In genomic region chr21:42512346-42513034, GRCh38 we compare ENCODE assay signal across 9 cellular contexts. TPM values are rescaled to one million over a fixed set of nuclear protein-coding genes. Genes with fewer than 3 reads are reported as not detected.
DNase-seq lines count a peak whose midpoint lies in the region; ATAC-seq and TF ChIP-seq lines count a peak whose summit lies in the region.
"Had no signal": no experiment of that assay in that cellular context is flagged by ENCODE, and none has a peak within 500 bp of the region (broad histone marks: within the 10 kb centered on the region; RNA-seq: fewer than 3 reads in every experiment).

No MANE protein-coding gene starts in this region.

- H3K9me3 ChIP-seq in BLaER1 treated with 17β-estradiol and CSF1 and Interleukin-3, amounts not matched to agents 10 nM and 100 nM (replicated peaks in 1 of 11): no peaks in the 10 kb centered on the region
- no peaks in the 10 kb centered on the region for H3K9me3 ChIP-seq in H9 (ENCODE audit: control insufficient read depth, low read depth, low read length)
- H3K9me3 ChIP-seq in tibial nerve: no peaks in the 10 kb centered on the region

- peak overlapping the region in 4 of 11 experiments; percentile 84 to 88 (median 86); a peak in 6 of 22 replicates for H3K9ac ChIP-seq in BLaER1 treated with 17β-estradiol and CSF1 and Interleukin-3, amounts not matched to agents 10 nM and 100 nM
- no peak overlapping the region for H3K9ac ChIP-seq in H9 (ENCODE audit: extremely low read depth, insufficient read length, low read length)

- H3K23me2 ChIP-seq in H9 (ENCODE audit: insufficient read length, low read depth, low read length, poor library complexity, severe bottlenecking): peaks cover 10% of the 10 kb centered on the region

- no peak overlapping the region for H3K56ac ChIP-seq in H9 (ENCODE audit: insufficient read length, low read depth, low read length)

- TF ChIP-seq CTCF in H9 (conservative IDR thresholded peaks at IDR 0.05): no peak
- TF ChIP-seq CTCF in tibial nerve (IDR thresholded peaks at IDR 0.05): no peak
- TF ChIP-seq CTCF in omental fat pad (IDR thresholded peaks at IDR 0.05): no peak

- TF ChIP-seq POLR2A in tibial nerve (IDR thresholded peaks at IDR 0.05): no peak

- no peak overlapping the region for H3T11ph ChIP-seq in H9 (ENCODE audit: low read length)

- H2BK5ac ChIP-seq in H9 (ENCODE audit: insufficient read length, low read length): no peak overlapping the region

- no peak overlapping the region for H3K14ac ChIP-seq in H9 (ENCODE audit: insufficient read depth, low read length)

- no peaks in the 10 kb centered on the region for H3K79me1 ChIP-seq in H9 (ENCODE audit: insufficient read depth, low read depth, low read length, poor library complexity, severe bottlenecking)

- H3K9me3 Mint-ChIP-seq in H9: no peaks in the 10 kb centered on the region; a peak in 1 of 5 replicates
- no peaks in the 10 kb centered on the region for H3K9me3 Mint-ChIP-seq in activated naive CD8-positive, alpha-beta T cell treated with anti-CD3 and anti-CD28 coated beads for 36 hours
- H3K9me3 Mint-ChIP-seq in natural killer cell treated with Interleukin-12 subunit alpha and Interleukin-12 subunit beta and Interleukin-15 and Interleukin-18, amount 100 ng/mL, for 72 hours: no peaks in the 10 kb centered on the region

- ATAC-seq in natural killer cell treated with Interleukin-12 subunit alpha and Interleukin-12 subunit beta and Interleukin-15 and Interleukin-18, amount 100 ng/mL, for 72 hours: no peak
- no peak for ATAC-seq in omental fat pad (ENCODE audit: low FRiP score)

- no peak overlapping the region for H2BK12ac ChIP-seq in H9 (ENCODE audit: insufficient read length, low read depth, low read length)

- peaks cover 0 to 9% (median 0%) of the 10 kb centered on the region in 3 experiments; a peak in 3 of 7 replicates for H3K36me3 Mint-ChIP-seq in H9 (ENCODE audit: insufficient read depth in 1 of 3, low read depth in 3 of 3)
- no peaks in the 10 kb centered on the region for H3K36me3 Mint-ChIP-seq in activated naive CD8-positive, alpha-beta T cell treated with anti-CD3 and anti-CD28 coated beads for 36 hours
- H3K36me3 Mint-ChIP-seq in natural killer cell treated with Interleukin-12 subunit alpha and Interleukin-12 subunit beta and Interleukin-15 and Interleukin-18, amount 100 ng/mL, for 72 hours: no peaks in the 10 kb centered on the region

- no peak overlapping the region for H2AK5ac ChIP-seq in H9 (ENCODE audit: insufficient read length, low read length)

- no peak overlapping the region for H3K18ac ChIP-seq in H9 (ENCODE audit: insufficient read length, low read depth, low read length)

- TF ChIP-seq EP300 in tibial nerve (IDR thresholded peaks at IDR 0.05): no peak

- DNase-seq in H9 (no peak), NCI-H524 (lab: John Stamatoyannopoulos, UW) (no peak), tibial nerve (ENCODE audit: low spot score in 2 of 2) (no peak), omental fat pad (ENCODE audit: low spot score) (no peak)
- no peak for DNase-seq in activated naive CD8-positive, alpha-beta T cell treated with anti-CD3 and anti-CD28 coated beads for 36 hours
- DNase-seq in natural killer cell treated with Interleukin-12 subunit alpha and Interleukin-12 subunit beta and Interleukin-15 and Interleukin-18, amount 100 ng/mL, for 72 hours (ENCODE audit: low spot score): no peak
- no peak for DNase-seq in stimulated activated CD4-positive, alpha-beta T cell treated with anti-CD3 and anti-CD28 coated beads, Interleukin-2, amount 100 ng/mL, for 24 hours
- DNase-seq: NCI-H226 had no signal

- no peak overlapping the region for H4K91ac ChIP-seq in H9 (ENCODE audit: insufficient read length, low read depth, low read length)

- H3K27ac ChIP-seq in BLaER1 treated with 17β-estradiol and CSF1 and Interleukin-3, amounts not matched to agents 10 nM and 100 nM: peak overlapping the region in 1 of 11 experiments; percentile 82; a peak in 1 of 22 replicates
- H3K27ac ChIP-seq in H9 (ENCODE audit: insufficient read length, low read depth, low read length) (no peak overlapping the region), tibial nerve (peak overlapping the region in 1 of 4 donors; percentile 75)

- H3K79me2 ChIP-seq in H9 (ENCODE audit: insufficient read depth, low read length): no peaks in the 10 kb centered on the region

- H4K8ac ChIP-seq in H9 (replicated peaks; ENCODE audit: insufficient read length, low read depth, low read length): no peak overlapping the region

- no peak overlapping the region for H4K5ac ChIP-seq in H9 (ENCODE audit: insufficient read length, low read depth, low read length)

- H2BK120ac ChIP-seq in H9 (ENCODE audit: low read depth, low read length, poor library complexity, severe bottlenecking): no peak overlapping the region

- H3K4ac ChIP-seq in H9 (ENCODE audit: low read depth, low read length): no peak overlapping the region

- H3K27ac Mint-ChIP-seq in H9: peak overlapping the region in 1 of 3 experiments; percentile 61; a peak in 2 of 7 replicates
- H3K27ac Mint-ChIP-seq in activated naive CD8-positive, alpha-beta T cell treated with anti-CD3 and anti-CD28 coated beads for 36 hours: no peak overlapping the region
- H3K27ac Mint-ChIP-seq in natural killer cell treated with Interleukin-12 subunit alpha and Interleukin-12 subunit beta and Interleukin-15 and Interleukin-18, amount 100 ng/mL, for 72 hours: peak overlapping the region; percentile 6 to 12

- no peak overlapping the region; a peak in 1 of 20 replicates for H3K4me3 ChIP-seq in BLaER1 treated with 17β-estradiol and CSF1 and Interleukin-3, amounts not matched to agents 10 nM and 100 nM
- H3K4me3 ChIP-seq in tibial nerve: no peak overlapping the region

- H3K4me2 ChIP-seq in BLaER1 treated with 17β-estradiol and CSF1 and Interleukin-3, amounts not matched to agents 10 nM and 100 nM: peak overlapping the region in 9 of 11 experiments; percentile 84 to 99 (median 95); a peak in 17 of 22 replicates
- H3K4me2 ChIP-seq in H9 (ENCODE audit: insufficient read depth, insufficient read length, low read length): no peak overlapping the region

- H4K20me1 ChIP-seq in BLaER1 treated with 17β-estradiol and CSF1 and Interleukin-3, amounts not matched to agents 10 nM and 100 nM: peaks cover 0 to 17% (median 0%) of the 10 kb centered on the region in 11 experiments; a peak in 3 of 22 replicates
- H4K20me1 ChIP-seq in H9 (ENCODE audit: control insufficient read depth, insufficient read depth, insufficient read length): no peaks in the 10 kb centered on the region

- H3K4me1 ChIP-seq in BLaER1 treated with 17β-estradiol and CSF1 and Interleukin-3, amounts not matched to agents 10 nM and 100 nM: peaks cover 14 to 45% (median 39%) of the 10 kb centered on the region in 10 experiments
- H3K4me1 ChIP-seq in H9 (ENCODE audit: insufficient read depth, low read length) (peaks cover 9% of the 10 kb centered on the region; the same call in 1 of the 2 replicates), tibial nerve (peaks cover 0 to 28% (median 4%) of the 10 kb centered on the region in 4 donors)

- H2BK20ac ChIP-seq in H9 (ENCODE audit: low read depth, low read length, poor library complexity, severe bottlenecking): no peak overlapping the region

- H2BK15ac ChIP-seq in H9 (ENCODE audit: low read depth, low read length): no peak overlapping the region

- no peak overlapping the region for H3K23ac ChIP-seq in H9 (ENCODE audit: insufficient read length, low read depth, low read length)

- peaks cover 39% of the 10 kb centered on the region in 2 experiments for H3K4me1 Mint-ChIP-seq in H9
- peaks cover 20% of the 10 kb centered on the region for H3K4me1 Mint-ChIP-seq in activated naive CD8-positive, alpha-beta T cell treated with anti-CD3 and anti-CD28 coated beads for 36 hours
- peaks cover 10 to 24% of the 10 kb centered on the region in 2 donors for H3K4me1 Mint-ChIP-seq in natural killer cell treated with Interleukin-12 subunit alpha and Interleukin-12 subunit beta and Interleukin-15 and Interleukin-18, amount 100 ng/mL, for 72 hours (ENCODE audit: low read depth in 2 of 2)

- H2AFZ ChIP-seq in H9 (ENCODE audit: low read length): no peak overlapping the region

- peak overlapping the region; percentile 15 to 78; a peak in 4 of 5 replicates for H3K4me3 Mint-ChIP-seq in H9
- H3K4me3 Mint-ChIP-seq in activated naive CD8-positive, alpha-beta T cell treated with anti-CD3 and anti-CD28 coated beads for 36 hours: peak overlapping the region; percentile 6
- peak overlapping the region; percentile 63 for H3K4me3 Mint-ChIP-seq in natural killer cell treated with Interleukin-12 subunit alpha and Interleukin-12 subunit beta and Interleukin-15 and Interleukin-18, amount 100 ng/mL, for 72 hours

- WGBS in H9 (ENCODE audit: extremely low coverage, insufficient read length, low lambda C conversion rate): no CpG with 5 or more reads among the region's 16 CpGs
- WGBS in tibial nerve, 2 donors: 90 to 93% methylated on average over 16 of the region's 16 CpGs

- H3K27me3 ChIP-seq in BLaER1 treated with 17β-estradiol and CSF1 and Interleukin-3, amounts not matched to agents 10 nM and 100 nM: peaks cover 0 to 11% (median 0%) of the 10 kb centered on the region in 11 experiments; a peak in 2 of 22 replicates
- H3K27me3 ChIP-seq in H9 (ENCODE audit: insufficient read depth, low read length): no peaks in the 10 kb centered on the region
- H3K27me3 ChIP-seq in tibial nerve: no peaks in the 10 kb centered on the region

- H3K36me3 ChIP-seq in BLaER1 treated with 17β-estradiol and CSF1 and Interleukin-3, amounts not matched to agents 10 nM and 100 nM: peaks cover 0 to 4% (median 0%) of the 10 kb centered on the region in 11 experiments; a peak in 3 of 22 replicates
- no peaks in the 10 kb centered on the region for H3K36me3 ChIP-seq in tibial nerve

- peaks cover 7% of the 10 kb centered on the region for H3K27me3 Mint-ChIP-seq in H9 (ENCODE audit: low read depth)
- no peaks in the 10 kb centered on the region for H3K27me3 Mint-ChIP-seq in activated naive CD8-positive, alpha-beta T cell treated with anti-CD3 and anti-CD28 coated beads for 36 hours
- H3K27me3 Mint-ChIP-seq in natural killer cell treated with Interleukin-12 subunit alpha and Interleukin-12 subunit beta and Interleukin-15 and Interleukin-18, amount 100 ng/mL, for 72 hours: peaks cover 0 to 3% of the 10 kb centered on the region in 2 donors

RNA-seq across cellular contexts. Expression of gene SLC37A1, which starts 1.2 kb away (rescaled TPM):
- total RNA-seq in H9 (2021) (34.8 and 37.7 TPM in 2 replicates), tibial nerve (1 to 10 TPM; 4.4 to 6.7 (median 5.0) TPM), omental fat pad (10 to 100 TPM in 1 of 4 donors, 1 to 10 TPM in 3; 4.6 to 11.0 (median 6.0) TPM)
- 10 to 100 TPM; 15.7 to 17.5 TPM for total RNA-seq in activated naive CD8-positive, alpha-beta T cell treated with anti-CD3 and anti-CD28 coated beads for 36 hours
- total RNA-seq in natural killer cell treated with Interleukin-12 subunit alpha and Interleukin-12 subunit beta and Interleukin-15 and Interleukin-18, amount 100 ng/mL, for 72 hours: 10 to 100 TPM; 17.2 to 22.5 TPM

RNA-seq across cellular contexts. Expression of gene RSPH1, which starts 16.5 kb away (rescaled TPM):
- total RNA-seq in H9 (2021) (0.31 TPM in 1 of 2 replicates, not detected in the other), tibial nerve (1 to 10 TPM in 1 of 4 donors, under 1 TPM in 1, not detected in 2; 0.21 to 1.7 TPM), omental fat pad (under 1 TPM in 3 of 4 donors, not detected in 1; 0.31 to 0.37 (median 0.36) TPM)
- under 1 TPM in 1 of 2 experiments, not detected in 1; 0.32 TPM for total RNA-seq in activated naive CD8-positive, alpha-beta T cell treated with anti-CD3 and anti-CD28 coated beads for 36 hours
- total RNA-seq in natural killer cell treated with Interleukin-12 subunit alpha and Interleukin-12 subunit beta and Interleukin-15 and Interleukin-18, amount 100 ng/mL, for 72 hours: under 1 TPM in 1 of 2 donors, not detected in 1; 0.25 TPM

Comparison
In these comparisons a context has a peak if more than half of its experiments do, and no peak if none do; other contexts are left out.
1. H3K4me3 Mint-ChIP-seq: peak in every context shown above with its lines; median percentile 63 in natural killer cell treated with Interleukin-12 subunit alpha and Interleukin-12 subunit beta and Interleukin-15 and Interleukin-18, amount 100 ng/mL, for 72 hours; 46 in H9; 6 in activated naive CD8-positive, alpha-beta T cell treated with anti-CD3 and anti-CD28 coated beads for 36 hours.